Comparison of ENCODE assay signal across 18 cellular contexts in genomic region chr6:159837141-159837490, GRCh38. TPM values are rescaled to one million over a fixed set of nuclear protein-coding genes. Genes with fewer than 3 reads are reported as not detected.
DNase-seq lines count a peak whose midpoint lies in the region; ATAC-seq and TF ChIP-seq lines count a peak whose summit lies in the region.
"Had no signal": no experiment of that assay in that cellular context is flagged by ENCODE, and none has a peak within 500 bp of the region (broad histone marks: within the 10 kb centered on the region; RNA-seq: fewer than 3 reads in every experiment).

No MANE protein-coding gene starts in this region.

- H3K9me3 ChIP-seq in lower lobe of right lung (no peaks in the 10 kb centered on the region), tibial artery (no peaks in the 10 kb centered on the region)
- H3K9me3 ChIP-seq: Caco-2, SJSA1 had no signal

- peaks cover 3% of the 10 kb centered on the region for H3K27me3 Mint-ChIP-seq in activated CD4-positive, alpha-beta memory T cell treated with anti-CD3 and anti-CD28 coated beads, Interleukin-2, amount 10 ng/mL, durations not matched to agents 7 days and 5 days

- no peak for ATAC-seq in lower lobe of right lung
- no peak for ATAC-seq in HG03432 (IDR thresholded peaks at IDR 0.05; ENCODE audit: unreplicated experiment)

- POLR2A ChIA-PET in activated CD4-positive, alpha-beta memory T cell treated with anti-CD3 and anti-CD28 coated beads, Interleukin-2, amount 10 ng/mL, durations not matched to agents 7 days and 5 days (lab: Charles Lee), result no interaction called here

- no peaks in the 10 kb centered on the region for H3K4me1 Mint-ChIP-seq in activated CD4-positive, alpha-beta memory T cell treated with anti-CD3 and anti-CD28 coated beads, Interleukin-2, amount 10 ng/mL, durations not matched to agents 7 days and 5 days

- peak overlapping the region; percentile 79 to 87 for H3K27ac ChIP-seq in coronary artery
- H3K27ac ChIP-seq in lower lobe of right lung, result no peak overlapping the region
- H3K27ac ChIP-seq in tibial artery, result peak overlapping the region; percentile 81 to 86
- H3K27ac ChIP-seq: SJSA1 had no signal

- intact Hi-C loops in lower lobe of right lung (cut with DNase I), result no loop called here
- intact Hi-C loops in tibial artery (cut with DNase I; ENCODE audit: low total_unique reads), result no loop called here

- no peaks in the 10 kb centered on the region for H3K36me3 Mint-ChIP-seq in activated CD4-positive, alpha-beta memory T cell treated with anti-CD3 and anti-CD28 coated beads, Interleukin-2, amount 10 ng/mL, durations not matched to agents 7 days and 5 days (ENCODE audit: low read depth)
- H3K36me3 Mint-ChIP-seq: CD4-positive, CD25-positive, alpha-beta regulatory T cell had no signal

- H3K27ac Mint-ChIP-seq in activated CD4-positive, alpha-beta memory T cell treated with anti-CD3 and anti-CD28 coated beads, Interleukin-2, amount 10 ng/mL, durations not matched to agents 7 days and 5 days, result no peak overlapping the region

- CTCF ChIA-PET in activated CD4-positive, alpha-beta memory T cell treated with anti-CD3 and anti-CD28 coated beads, Interleukin-2, amount 10 ng/mL, durations not matched to agents 7 days and 5 days (lab: Charles Lee), result no interaction called here

- H3K36me3 ChIP-seq in H7 (replicated peaks; ENCODE audit: control insufficient read depth, insufficient read depth, low read length) (no peaks in the 10 kb centered on the region), lower lobe of right lung (no peaks in the 10 kb centered on the region), tibial artery (no peaks in the 10 kb centered on the region)
- H3K36me3 ChIP-seq: SJSA1 had no signal

- DNase-seq in H7 (peak; percentile 49), coronary artery (ENCODE audit: low spot score) (no peak), lower lobe of right lung (peak; percentile 29), tibial artery (no peak), NCI-H82 (lab: John Stamatoyannopoulos, UW) (no peak)
- no peak for DNase-seq in activated CD4-positive, alpha-beta memory T cell treated with anti-CD3 and anti-CD28 coated beads, Interleukin-2, amount 10 ng/mL, durations not matched to agents 7 days and 5 days
- DNase-seq: Caco-2; CD4-positive, CD25-positive, alpha-beta regulatory T cell; DMS153; NCI-H1105 treated with DMSO at 0.1 percent for 48 hours; NCI-H187; NCI-H2171 treated with DMSO at 0.1 percent for 48 hours; NCI-H748 treated with DMSO at 0.1 percent for 48 hours; RPMI8226 had no signal

- H3K4me3 Mint-ChIP-seq in activated CD4-positive, alpha-beta memory T cell treated with anti-CD3 and anti-CD28 coated beads, Interleukin-2, amount 10 ng/mL, durations not matched to agents 7 days and 5 days, result no peak overlapping the region
- H3K4me3 Mint-ChIP-seq: CD4-positive, CD25-positive, alpha-beta regulatory T cell had no signal

- no peaks in the 10 kb centered on the region for H3K27me3 ChIP-seq in H7 (ENCODE audit: control insufficient read depth, insufficient read depth, low read length)
- no peaks in the 10 kb centered on the region for H3K27me3 ChIP-seq in lower lobe of right lung (ENCODE audit: low read depth)
- H3K27me3 ChIP-seq in tibial artery, result no peaks in the 10 kb centered on the region
- H3K27me3 ChIP-seq: SJSA1 had no signal

- H3K9me3 Mint-ChIP-seq in activated CD4-positive, alpha-beta memory T cell treated with anti-CD3 and anti-CD28 coated beads, Interleukin-2, amount 10 ng/mL, durations not matched to agents 7 days and 5 days, result no peaks in the 10 kb centered on the region

- no peak overlapping the region for H3K4me3 ChIP-seq in H7 (ENCODE audit: insufficient read depth, low read depth, low read length)
- H3K4me3 ChIP-seq in coronary artery, result peak overlapping the region; percentile 58
- H3K4me3 ChIP-seq in lower lobe of right lung, result no peak overlapping the region
- H3K4me3 ChIP-seq in tibial artery, result peak overlapping the region in 1 of 2 donors; percentile 36
- H3K4me3 ChIP-seq: SJSA1 had no signal

- no peaks in the 10 kb centered on the region for H3K4me1 ChIP-seq in lower lobe of right lung
- H3K4me1 ChIP-seq in tibial artery, result peaks cover 0 to 37% (median 15%) of the 10 kb centered on the region in 4 donors
- H3K4me1 ChIP-seq: Caco-2, SJSA1 had no signal

- TF ChIP-seq CTCF in coronary artery (IDR thresholded peaks at IDR 0.05) (no peak), lower lobe of right lung (IDR thresholded peaks at IDR 0.05) (no peak), tibial artery (IDR thresholded peaks at IDR 0.05) (no peak)

RNA-seq across cellular contexts. Expression of gene PNLDC1, which starts 37.0 kb away (rescaled TPM):
- total RNA-seq in H7 (2014; rRNA removed; shearing (Covaris generic)), result not detected in 2 replicates
- 0.27 TPM for total RNA-seq in lower lobe of right lung
- under 1 TPM; 0.25 to 0.35 TPM for total RNA-seq in activated CD4-positive, alpha-beta memory T cell treated with anti-CD3 and anti-CD28 coated beads, Interleukin-2, amount 10 ng/mL, durations not matched to agents 7 days and 5 days
- total RNA-seq: CD4-positive, CD25-positive, alpha-beta regulatory T cell; LHCN-M2; NCI-H460; SJSA1 had no signal

RNA-seq across cellular contexts. Expression of gene MRPL18, which starts 46.8 kb away (rescaled TPM):
- 90.2 and 99.0 TPM in 2 replicates for total RNA-seq in H7 (2014; rRNA removed; shearing (Covaris generic))
- 47.8 TPM for total RNA-seq in lower lobe of right lung
- 10 to 100 TPM; 63.6 to 65.8 TPM for total RNA-seq in activated CD4-positive, alpha-beta memory T cell treated with anti-CD3 and anti-CD28 coated beads, Interleukin-2, amount 10 ng/mL, durations not matched to agents 7 days and 5 days

RNA-seq across cellular contexts. Expression of gene TCP1, which starts 47.7 kb away (rescaled TPM):
- 375 and 406 TPM in 2 replicates for total RNA-seq in H7 (2014; rRNA removed; shearing (Covaris generic))
- total RNA-seq in lower lobe of right lung, result 112 TPM
- 100 to 1,000 TPM; 203 to 212 TPM for total RNA-seq in activated CD4-positive, alpha-beta memory T cell treated with anti-CD3 and anti-CD28 coated beads, Interleukin-2, amount 10 ng/mL, durations not matched to agents 7 days and 5 days

RNA-seq across cellular contexts. Expression of gene MAS1, which starts 53.7 kb away (rescaled TPM):
- total RNA-seq in H7 (2014; rRNA removed; shearing (Covaris generic)), result under 0.01 TPM in 1 of 2 replicates, not detected in the other
- total RNA-seq in lower lobe of right lung, result not detected
- not detected for total RNA-seq in activated CD4-positive, alpha-beta memory T cell treated with anti-CD3 and anti-CD28 coated beads, Interleukin-2, amount 10 ng/mL, durations not matched to agents 7 days and 5 days
- total RNA-seq: Caco-2; CD4-positive, CD25-positive, alpha-beta regulatory T cell; LHCN-M2; NCI-H460; SJSA1 had no signal

Comparison
In these comparisons a context has a peak if more than half of its experiments do, and no peak if none do; other contexts are left out.
1. DNase-seq: peak in H7 (single experiment) and lower lobe of right lung (single experiment); none in coronary artery (single experiment), tibial artery (0 of 2), activated CD4-positive, alpha-beta memory T cell treated with anti-CD3 and anti-CD28 coated beads, Interleukin-2, amount 10 ng/mL, durations not matched to agents 7 days and 5 days (single experiment) and NCI-H82 (single experiment).